Comparison of ENCODE assay signal across 22 cellular contexts in the genomic region with DNA sequence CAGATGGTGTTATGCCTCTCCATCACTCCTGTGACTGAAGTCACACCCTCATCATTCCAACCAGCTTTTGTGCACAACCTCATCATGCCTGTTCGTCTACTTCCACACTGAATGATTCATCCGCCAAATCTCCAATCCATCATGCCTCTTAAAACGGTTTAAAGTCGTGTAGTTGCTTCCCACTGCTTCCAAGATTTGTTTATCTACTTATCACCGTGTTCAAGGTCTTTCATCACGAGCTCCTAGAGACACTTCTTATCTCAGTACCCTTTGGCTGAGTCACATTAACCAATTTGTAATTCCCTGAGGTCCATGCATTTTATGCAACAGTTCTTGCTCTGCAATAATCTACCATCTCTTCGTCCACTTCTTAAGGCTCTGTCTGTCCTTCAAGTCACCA.
A peak's percentile ranks its signal among the peaks of the same experiment; 100 is the strongest.
DNase-seq lines count a peak whose midpoint lies in the region; ATAC-seq and TF ChIP-seq lines count a peak whose summit lies in the region.
"Had no signal": no experiment of that assay in that cellular context is flagged by ENCODE, and none has a peak within 500 bp of the region (broad histone marks: within the 10 kb centered on the region; RNA-seq: fewer than 3 reads in every experiment).

No MANE protein-coding gene starts in this region.

- H3K27ac ChIP-seq in PC-3 (ENCODE audit: low read length), result no peak overlapping the region
- no peak overlapping the region for H3K27ac ChIP-seq in mesendoderm (ENCODE audit: low read depth, low read length)
- H3K27ac ChIP-seq: dorsolateral prefrontal cortex, KMS-11, Peyer's patch, testis had no signal

- no peak overlapping the region for H2BK5ac ChIP-seq in mesendoderm (ENCODE audit: low read length)

- no peak for ATAC-seq in PC-3
- ATAC-seq: left lobe of liver had no signal

- H4K5ac ChIP-seq in mesendoderm (ENCODE audit: low read length), result no peak overlapping the region

- no peak overlapping the region for H3K9ac ChIP-seq in PC-3 (ENCODE audit: low read length)
- no peak overlapping the region for H3K9ac ChIP-seq in mesendoderm (ENCODE audit: low read length)
- H3K9ac ChIP-seq: KMS-11 had no signal

- no peak overlapping the region for H2BK120ac ChIP-seq in mesendoderm (ENCODE audit: low read depth, low read length)

- no peak overlapping the region for H3K56ac ChIP-seq in mesendoderm (ENCODE audit: low read length)

- H2BK15ac ChIP-seq in mesendoderm (replicated peaks; ENCODE audit: low read depth), result no peak overlapping the region

- no peak overlapping the region for H2AK5ac ChIP-seq in mesendoderm (ENCODE audit: low read length)

- no peak overlapping the region for H3K4me3 ChIP-seq in PC-3 (ENCODE audit: low read length)
- H3K4me3 ChIP-seq in choroid plexus epithelial cell (ENCODE audit: low read depth, low read length), result no peak overlapping the region
- no peak overlapping the region for H3K4me3 ChIP-seq in mesendoderm (ENCODE audit: low read length)
- H3K4me3 ChIP-seq: dorsolateral prefrontal cortex, Peyer's patch, testis had no signal

- CTCF ChIA-PET in PC-3 (lab: Charles Lee), result no interaction called here

- H3K36me3 ChIP-seq in PC-3 (ENCODE audit: low read depth, low read length) (no peaks in the 10 kb centered on the region), mesendoderm (ENCODE audit: control insufficient read depth, insufficient read depth, low read length) (no peaks in the 10 kb centered on the region)
- H3K36me3 ChIP-seq: Peyer's patch had no signal

- H3K79me2 ChIP-seq in PC-3 (ENCODE audit: low read length) (no peaks in the 10 kb centered on the region), mesendoderm (ENCODE audit: control insufficient read depth, insufficient read depth, low read length) (no peaks in the 10 kb centered on the region)

- no peak overlapping the region for H4K8ac ChIP-seq in mesendoderm (ENCODE audit: low read depth, low read length)

- H3K79me1 ChIP-seq in mesendoderm (ENCODE audit: low read length), result no peaks in the 10 kb centered on the region

- H3K4me2 ChIP-seq in PC-3 (ENCODE audit: low read length) (no peak overlapping the region), mesendoderm (ENCODE audit: low read length) (no peak overlapping the region)
- H3K4me2 ChIP-seq: KMS-11 had no signal

- no peak overlapping the region for H3K18ac ChIP-seq in mesendoderm (ENCODE audit: low read length)

- in situ Hi-C loops in Caki2 (cut with HindIII; ENCODE audit: low pct_unique_long_range_greater_than_20kb, low sequenced_read_pairs), result no loop called here
- in situ Hi-C loops in GM13977 (cut with MboI; ENCODE audit: low pct_unique_long_range_greater_than_20kb, low sequenced_read_pairs, unreplicated experiment), result no loop called here

- H2AFZ ChIP-seq in PC-3 (ENCODE audit: low read length), result no peak overlapping the region

- POLR2A ChIA-PET in PC-3 (lab: Charles Lee; ENCODE audit: unreplicated experiment), result no interaction called here

- H3K27me3 ChIP-seq in PC-3 (ENCODE audit: low read length) (no peaks in the 10 kb centered on the region), mesendoderm (ENCODE audit: insufficient read depth, low read length, poor library complexity) (no peaks in the 10 kb centered on the region)
- H3K27me3 ChIP-seq: Peyer's patch, testis had no signal

- no TSS peak for BruUV-seq in PC-3 (replicated peaks; lab: Mats Ljungman, UMichigan)

- H3F3A ChIP-seq in PC-3 (ENCODE audit: low read length, unreplicated experiment), result no peaks in the 10 kb centered on the region

- no peak for TF ChIP-seq CTCF in PC-3 (conservative IDR thresholded peaks at IDR 0.05; ENCODE audit: low read depth, low read length)
- TF ChIP-seq CTCF in choroid plexus epithelial cell (conservative IDR thresholded peaks at IDR 0.05; ENCODE audit: low read depth, low read length), result no peak
- no peak for TF ChIP-seq CTCF in GM13977 (IDR thresholded peaks at IDR 0.05; ENCODE audit: extremely low read depth, insufficient read depth, missing control alignments)

- peak; percentile 64 for DNase-seq in Caki2 (ENCODE audit: low read depth)
- DNase-seq in PC-3, result peak; percentile 67
- DNase-seq in choroid plexus epithelial cell (ENCODE audit: low read depth), result peak; percentile 40
- DNase-seq in mesendoderm, result peak; percentile 21
- DNase-seq in NCI-H2081 treated with DMSO at 0.1 percent for 48 hours (lab: John Stamatoyannopoulos, UW), result no peak
- DNase-seq in GM13977 (ENCODE audit: low spot score), result no peak
- DNase-seq in NCI-H1417 (lab: John Stamatoyannopoulos, UW), result no peak
- DNase-seq in C1 segment of cervical spinal cord (lab: John Stamatoyannopoulos, UW), result no peak
- DNase-seq: activated CD4-positive, alpha-beta T cell treated with anti-CD3 and anti-CD28 coated beads, Interleukin-2, amount 50 U/mL, for 4 hours; activated naive CD4-positive, alpha-beta T cell treated with anti-CD3 and anti-CD28 coated beads, Interleukin-2, amount 10 ng/mL, durations not matched to agents 7 days and 5 days; activated T-cell treated with anti-CD3 and anti-CD28 coated beads for 4 hours; dorsolateral prefrontal cortex; H7; hypothalamus; NCI-H1105 treated with DMSO at 0.1 percent for 48 hours; NCI-H2171 treated with DMSO at 0.1 percent for 48 hours; occipital lobe; Peyer's patch; stimulated activated CD4-positive, alpha-beta T cell treated with anti-CD3 and anti-CD28 coated beads, Interleukin-4, amount 100 ng/mL, for 4 hours; testis had no signal

- no peak overlapping the region for H3K4ac ChIP-seq in mesendoderm (ENCODE audit: low read depth, low read length)

- H3K4me1 ChIP-seq in PC-3 (ENCODE audit: insufficient read depth, low read length) (peaks cover 45% of the 10 kb centered on the region), mesendoderm (ENCODE audit: control insufficient read depth, low read depth, low read length) (no peaks in the 10 kb centered on the region)
- H3K4me1 ChIP-seq: Peyer's patch, testis had no signal

- H4K20me1 ChIP-seq in PC-3 (ENCODE audit: low read length), result no peaks in the 10 kb centered on the region

- H3K9me3 ChIP-seq in PC-3 (ENCODE audit: low read length), result no peaks in the 10 kb centered on the region
- H3K9me3 ChIP-seq: Peyer's patch, testis had no signal

- WGBS in mesendoderm (ENCODE audit: extremely low coverage, insufficient coverage, low lambda C conversion rate), result no CpG with 5 or more reads among the region's 7 CpGs

- H3K9me2 ChIP-seq in PC-3 (replicated peaks; ENCODE audit: low read length), result no peaks in the 10 kb centered on the region

- H3K23ac ChIP-seq in mesendoderm (ENCODE audit: low read length), result no peak overlapping the region

- intact Hi-C loops in PC-3 (cut with micrococcal nuclease), result loop anchor here (10.0 kb wide), 1 partner anchor 215 kb away; no protein-coding TSS in a partner anchor

Comparison
In these comparisons a context has a peak if more than half of its experiments do, and no peak if none do; other contexts are left out.
1. DNase-seq: peak in Caki2 (single experiment), PC-3 (single experiment), choroid plexus epithelial cell (single experiment) and mesendoderm (single experiment); none in NCI-H2081 treated with DMSO at 0.1 percent for 48 hours (single experiment), GM13977 (single experiment), NCI-H1417 (0 of 3) and C1 segment of cervical spinal cord (0 of 14).